10 cellular contexts compared by ENCODE assay signal in the genomic region with DNA sequence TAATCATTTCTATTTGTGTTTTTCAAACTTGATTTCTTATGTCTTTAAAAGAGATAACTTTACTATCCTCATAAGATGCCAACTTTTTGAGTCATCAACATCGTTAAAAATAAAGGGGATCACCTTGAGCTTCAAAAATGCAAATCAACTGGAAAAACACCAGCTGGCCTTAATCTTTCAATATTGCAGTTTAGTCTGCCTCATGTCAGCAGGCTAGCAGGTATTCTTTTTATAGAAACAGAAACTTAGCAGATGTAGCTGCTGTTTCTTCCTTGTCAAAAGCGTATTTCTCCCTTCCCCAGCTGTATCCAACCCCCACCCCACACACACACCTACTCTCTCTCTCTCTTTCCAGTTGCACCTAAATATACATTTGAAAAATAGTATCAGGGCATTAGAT.
DNase-seq lines count a peak whose midpoint lies in the region; ATAC-seq, FAIRE-seq and TF ChIP-seq lines count a peak whose summit lies in the region.
"Had no signal": no experiment of that assay in that cellular context is flagged by ENCODE, and none has a peak within 500 bp of the region (broad histone marks: within the 10 kb centered on the region; RNA-seq: fewer than 3 reads in every experiment).

No MANE protein-coding gene starts in this region.

- H3K4me3 Mint-ChIP-seq in HFFc6 (no peak overlapping the region), MCF 10A (ENCODE audit: unreplicated experiment) (no peak overlapping the region)

- FAIRE-seq in GM12891 (lab: Jason Lieb, UNC) = peak; percentile 79

- H3K36me3 ChIP-seq in stomach = no peaks in the 10 kb centered on the region

- BruUV-seq in MCF 10A (replicated peaks; lab: Mats Ljungman, UMichigan) = no TSS peak

- peak; percentile 95 for ATAC-seq in GM19467 (IDR thresholded peaks at IDR 0.05; ENCODE audit: unreplicated experiment)
- ATAC-seq in HG03039 (IDR thresholded peaks at IDR 0.05; ENCODE audit: unreplicated experiment) = peak; percentile 99

- no peaks in the 10 kb centered on the region for H3K27me3 ChIP-seq in stomach

- H3K27me3 Mint-ChIP-seq in HFFc6 (ENCODE audit: insufficient read depth) (no peaks in the 10 kb centered on the region), MCF 10A (ENCODE audit: insufficient read depth, unreplicated experiment) (no peaks in the 10 kb centered on the region)

- no peak for TF ChIP-seq POLR2A in GM12891 (IDR thresholded peaks at IDR 0.05; ENCODE audit: low read depth, low read length)
- no peak for TF ChIP-seq POLR2A in stomach (IDR thresholded peaks at IDR 0.05)

- TF ChIP-seq EP300 in stomach (IDR thresholded peaks at IDR 0.05) = no peak

- no peak overlapping the region for H3K27ac ChIP-seq in stomach
- H3K27ac ChIP-seq: C4-2B had no signal

- CTCF ChIA-PET in MCF 10A (lab: Yijun Ruan, JAX) = interaction anchor here (0.6 to 0.7 kb wide), 2 partner anchors 33 to 107 kb away, joined by 3 read pairs; no protein-coding TSS in a partner anchor

- H3K4me1 Mint-ChIP-seq in HFFc6 (ENCODE audit: low read depth) (no peaks in the 10 kb centered on the region), MCF 10A (ENCODE audit: insufficient read depth, unreplicated experiment) (no peaks in the 10 kb centered on the region)

- no peaks in the 10 kb centered on the region for H3K4me1 ChIP-seq in stomach

- no peak for DNase-seq in GM12891 (ENCODE audit: insufficient read length, low spot score)
- peak; percentile 28 for DNase-seq in NCI-H446 treated with DMSO at 0.1 percent for 48 hours (lab: John Stamatoyannopoulos, UW)
- DNase-seq in stomach = no peak
- DNase-seq in HFFc6 = no peak
- DNase-seq in MCF 10A (ENCODE audit: unreplicated experiment) = no peak
- no peak for DNase-seq in activated gamma-delta T cell (lab: John Stamatoyannopoulos, UW)
- DNase-seq: islet precursor cell had no signal

- no peak for TF ChIP-seq CTCF in stomach (IDR thresholded peaks at IDR 0.05)
- no peak for TF ChIP-seq CTCF in HFFc6 (IDR thresholded peaks at IDR 0.05)
- no peak for TF ChIP-seq CTCF in MCF 10A (IDR thresholded peaks at IDR 0.05; ENCODE audit: unreplicated experiment)

- no peaks in the 10 kb centered on the region for H3K9me3 ChIP-seq in stomach

- 25 to 44% (median 33%) methylated on average over 2 of the region's 2 CpGs for WGBS in stomach, 5 donors

- no peak overlapping the region for H3K4me3 ChIP-seq in stomach

- H3K36me3 Mint-ChIP-seq in HFFc6 (ENCODE audit: low read depth) = no peaks in the 10 kb centered on the region
- H3K36me3 Mint-ChIP-seq in MCF 10A (ENCODE audit: insufficient read depth, unreplicated experiment) = no peaks in the 10 kb centered on the region

- H3K9me3 Mint-ChIP-seq in HFFc6 (peaks cover 5% of the 10 kb centered on the region), MCF 10A (ENCODE audit: unreplicated experiment) (no peaks in the 10 kb centered on the region)

- POLR2A ChIA-PET in MCF 10A (lab: Yijun Ruan, JAX) = interaction anchor here (0.8 kb wide), 1 partner anchor 418 kb away, joined by 4 read pairs; no protein-coding TSS in a partner anchor

- intact Hi-C loops in stomach (cut with DNase I; ENCODE audit: low total_unique reads) (no loop called here), MCF 10A (cut with micrococcal nuclease) (no loop called here)

- H3K27ac Mint-ChIP-seq in HFFc6 (no peak overlapping the region), MCF 10A (ENCODE audit: low read depth, unreplicated experiment) (no peak overlapping the region)

TF ChIP-seq in GM12891, 5 proteins besides CTCF, POLR2A, EP300 and RAD21:
- TF ChIP-seq SPI1 (IDR thresholded peaks at IDR 0.05; ENCODE audit: low read depth, low read length) (no peak), TAF1 (IDR thresholded peaks at IDR 0.05; ENCODE audit: low read depth, low read length) (no peak), PAX5 (IDR thresholded peaks at IDR 0.05; ENCODE audit: insufficient read depth, low read length, severe bottlenecking) (no peak), POU2F2 (IDR thresholded peaks at IDR 0.05; ENCODE audit: low read depth, low read length) (peak; percentile 42; the same call in 1 of the 2 replicates), POLR2AphosphoS5 (IDR thresholded peaks at IDR 0.05; ENCODE audit: low read depth, low read length) (no peak)
